In the genomic region with DNA sequence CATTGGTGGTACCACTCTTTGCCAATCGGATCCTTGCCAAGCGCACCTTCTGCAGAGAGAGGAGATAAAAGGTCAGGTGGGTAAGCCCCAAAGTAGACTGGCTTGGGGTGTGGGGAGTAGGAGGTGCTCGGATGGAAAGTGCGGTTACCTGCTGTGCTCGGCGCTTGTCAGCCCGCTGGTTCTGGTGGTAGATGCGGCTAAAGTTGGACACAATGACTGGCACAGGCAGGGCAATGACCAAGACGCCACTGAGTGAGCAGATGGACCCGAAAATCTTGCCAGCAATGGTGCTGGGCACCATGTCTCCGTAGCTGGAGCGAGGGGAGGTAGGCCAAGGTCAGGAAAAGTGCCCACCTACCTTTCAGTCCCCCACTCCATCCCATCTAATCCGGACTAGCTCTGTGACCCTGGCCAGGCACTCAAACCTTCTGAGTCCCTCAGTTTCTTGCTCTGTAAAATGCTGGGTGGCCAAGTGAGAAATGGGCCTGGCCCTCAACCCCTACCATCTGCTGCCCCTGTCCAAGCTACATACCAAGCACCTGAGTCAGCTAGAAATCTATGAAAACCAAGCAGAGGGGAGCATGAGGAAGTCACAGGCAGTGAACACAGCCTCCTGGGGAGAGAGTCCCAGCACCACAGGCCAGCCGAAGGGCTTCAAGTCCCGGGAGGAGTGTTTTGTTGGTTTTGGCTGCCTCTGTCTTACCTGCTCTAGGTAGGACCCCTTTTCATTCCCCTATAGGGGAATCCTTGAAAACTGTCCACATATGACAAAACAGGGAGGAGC, we compare ENCODE assay signal across 21 cellular contexts. TPM values are rescaled to one million over a fixed set of nuclear protein-coding genes. Genes with fewer than 3 reads are reported as not detected.
DNase-seq lines count a peak whose midpoint lies in the region; ATAC-seq and TF ChIP-seq lines count a peak whose summit lies in the region.
"Had no signal": no experiment of that assay in that cellular context is flagged by ENCODE, and none has a peak within 500 bp of the region (broad histone marks: within the 10 kb centered on the region; RNA-seq: fewer than 3 reads in every experiment).

No MANE protein-coding gene starts in this region.

- no peaks in the 10 kb centered on the region for H3K9me3 ChIP-seq in T-helper 17 cell (ENCODE audit: control insufficient read depth, low read length, poor library complexity, severe bottlenecking)
- H3K9me3 ChIP-seq: colonic mucosa, neutrophil, thoracic aorta had no signal

- no peak overlapping the region for H3K4me3 ChIP-seq in fibroblast of villous mesenchyme (ENCODE audit: low read depth, low read length)
- H3K4me3 ChIP-seq: colonic mucosa, SK-N-MC, thoracic aorta had no signal

- peaks cover 5% of the 10 kb centered on the region for H3K36me3 Mint-ChIP-seq in activated naive CD8-positive, alpha-beta T cell treated with anti-CD3 and anti-CD28 coated beads, Interleukin-2, amount 10 ng/mL, durations not matched to agents 7 days and 5 days
- H3K36me3 Mint-ChIP-seq in activated naive CD8-positive, alpha-beta T cell treated with anti-CD3 and anti-CD28 coated beads, Interleukin-2, amount 50 U/mL, for 24 hours (ENCODE audit: low read depth): no peaks in the 10 kb centered on the region
- H3K36me3 Mint-ChIP-seq in T-helper 17 cell (ENCODE audit: low read depth) (no peaks in the 10 kb centered on the region), MCF 10A (ENCODE audit: insufficient read depth, unreplicated experiment) (no peaks in the 10 kb centered on the region)
- H3K36me3 Mint-ChIP-seq: CD4-positive, alpha-beta memory T cell had no signal

- no peaks in the 10 kb centered on the region for H3K9me3 Mint-ChIP-seq in activated naive CD8-positive, alpha-beta T cell treated with anti-CD3 and anti-CD28 coated beads, Interleukin-2, amount 10 ng/mL, durations not matched to agents 7 days and 5 days
- H3K9me3 Mint-ChIP-seq in activated naive CD8-positive, alpha-beta T cell treated with anti-CD3 and anti-CD28 coated beads, Interleukin-2, amount 50 U/mL, for 24 hours: no peaks in the 10 kb centered on the region
- H3K9me3 Mint-ChIP-seq in MCF 10A (ENCODE audit: unreplicated experiment): peaks cover 7% of the 10 kb centered on the region
- H3K9me3 Mint-ChIP-seq: activated T-helper 1 cell treated with anti-CD3 and anti-CD28 coated beads, Interleukin-12 subunit alpha, Interleukin-12 subunit beta, Interleukin-2, Interleukin-4 antibody, amounts not matched to agents 30 ng/mL and 10 ng/mL and 1 ng/mL, durations not matched to agents 14 hours and 24 hours and 36 hours; CD4-positive, alpha-beta memory T cell had no signal

- POLR2A ChIA-PET in activated naive CD8-positive, alpha-beta T cell treated with anti-CD3 and anti-CD28 coated beads, Interleukin-2, amount 10 ng/mL, durations not matched to agents 7 days and 5 days (lab: Charles Lee): no interaction called here
- POLR2A ChIA-PET in MCF 10A (lab: Yijun Ruan, JAX): interaction anchor here (1.1 kb wide), 1 partner anchor 10 kb away, joined by 3 read pairs; no protein-coding TSS in a partner anchor

- no peak for ATAC-seq in activated naive CD8-positive, alpha-beta T cell treated with anti-CD3 and anti-CD28 coated beads, Interleukin-2, amount 10 ng/mL, durations not matched to agents 7 days and 5 days (ENCODE audit: low read depth)
- ATAC-seq in activated naive CD8-positive, alpha-beta T cell treated with anti-CD3 and anti-CD28 coated beads, Interleukin-2, amount 50 U/mL, for 24 hours: no peak
- ATAC-seq in T-helper 17 cell (no peak), GM18868 (IDR thresholded peaks at IDR 0.05; ENCODE audit: unreplicated experiment) (no peak)
- ATAC-seq: sciatic nerve had no signal

- H3K27ac Mint-ChIP-seq in activated naive CD8-positive, alpha-beta T cell treated with anti-CD3 and anti-CD28 coated beads, Interleukin-2, amount 10 ng/mL, durations not matched to agents 7 days and 5 days: peak overlapping the region; percentile 34
- H3K27ac Mint-ChIP-seq in activated naive CD8-positive, alpha-beta T cell treated with anti-CD3 and anti-CD28 coated beads, Interleukin-2, amount 50 U/mL, for 24 hours: no peak overlapping the region
- H3K27ac Mint-ChIP-seq in T-helper 17 cell (peak overlapping the region; percentile 41), MCF 10A (ENCODE audit: low read depth, unreplicated experiment) (no peak overlapping the region)
- H3K27ac Mint-ChIP-seq: activated T-helper 1 cell treated with anti-CD3 and anti-CD28 coated beads, Interleukin-12 subunit alpha, Interleukin-12 subunit beta, Interleukin-2, Interleukin-4 antibody, amounts not matched to agents 30 ng/mL and 10 ng/mL and 1 ng/mL, durations not matched to agents 14 hours and 24 hours and 36 hours had no signal

- H3K4me3 Mint-ChIP-seq in activated naive CD8-positive, alpha-beta T cell treated with anti-CD3 and anti-CD28 coated beads, Interleukin-2, amount 10 ng/mL, durations not matched to agents 7 days and 5 days: no peak overlapping the region
- H3K4me3 Mint-ChIP-seq in activated naive CD8-positive, alpha-beta T cell treated with anti-CD3 and anti-CD28 coated beads, Interleukin-2, amount 50 U/mL, for 24 hours: no peak overlapping the region
- H3K4me3 Mint-ChIP-seq in T-helper 17 cell (no peak overlapping the region), MCF 10A (ENCODE audit: unreplicated experiment) (no peak overlapping the region)
- H3K4me3 Mint-ChIP-seq: activated T-helper 1 cell treated with anti-CD3 and anti-CD28 coated beads, Interleukin-12 subunit alpha, Interleukin-12 subunit beta, Interleukin-2, Interleukin-4 antibody, amounts not matched to agents 30 ng/mL and 10 ng/mL and 1 ng/mL, durations not matched to agents 14 hours and 24 hours and 36 hours; CD4-positive, alpha-beta memory T cell had no signal

- TF ChIP-seq CTCF in fibroblast of villous mesenchyme (IDR thresholded peaks at IDR 0.05; ENCODE audit: insufficient read depth, low read depth, low read length): no peak
- no peak for TF ChIP-seq CTCF in MCF 10A (IDR thresholded peaks at IDR 0.05; ENCODE audit: unreplicated experiment)

- CTCF ChIA-PET in MCF 10A (lab: Yijun Ruan, JAX): no interaction called here

- no TSS peak for BruUV-seq in MCF 10A (replicated peaks; lab: Mats Ljungman, UMichigan)

- intact Hi-C loops in MCF 10A (cut with micrococcal nuclease): no loop called here

- peaks cover 2% of the 10 kb centered on the region for H3K4me1 Mint-ChIP-seq in activated naive CD8-positive, alpha-beta T cell treated with anti-CD3 and anti-CD28 coated beads, Interleukin-2, amount 10 ng/mL, durations not matched to agents 7 days and 5 days
- peaks cover 3% of the 10 kb centered on the region for H3K4me1 Mint-ChIP-seq in activated naive CD8-positive, alpha-beta T cell treated with anti-CD3 and anti-CD28 coated beads, Interleukin-2, amount 50 U/mL, for 24 hours
- H3K4me1 Mint-ChIP-seq in T-helper 17 cell: peaks cover 2% of the 10 kb centered on the region
- no peaks in the 10 kb centered on the region for H3K4me1 Mint-ChIP-seq in MCF 10A (ENCODE audit: insufficient read depth, unreplicated experiment)

- no peak for DNase-seq in activated naive CD8-positive, alpha-beta T cell treated with anti-CD3 and anti-CD28 coated beads, Interleukin-2, amount 10 ng/mL, durations not matched to agents 7 days and 5 days
- DNase-seq in activated naive CD8-positive, alpha-beta T cell treated with anti-CD3 and anti-CD28 coated beads, Interleukin-2, amount 50 U/mL, for 24 hours: no peak
- DNase-seq in T-helper 17 cell: no peak
- DNase-seq in fibroblast of villous mesenchyme (ENCODE audit: low read depth): peak; percentile 40
- no peak for DNase-seq in MCF 10A (ENCODE audit: unreplicated experiment)
- no peak for DNase-seq in activated naive CD4-positive, alpha-beta T cell treated with Interleukin-2 at 50 U/mL for 16 hours
- no peak for DNase-seq in DMS 273 treated with DMSO at 0.1 percent for 48 hours (lab: John Stamatoyannopoulos, UW)
- DNase-seq: CD4-positive, alpha-beta memory T cell; colonic mucosa; GF-D8; Karpas-422; kidney; NCI-H1436 treated with DMSO at 0.1 percent for 48 hours; NCI-H345; stimulated activated CD4-positive, alpha-beta T cell treated with anti-CD3 and anti-CD28 coated beads, Interleukin-4, amount 100 ng/mL, for 24 hours had no signal

- H3K27me3 Mint-ChIP-seq in activated naive CD8-positive, alpha-beta T cell treated with anti-CD3 and anti-CD28 coated beads, Interleukin-2, amount 10 ng/mL, durations not matched to agents 7 days and 5 days: no peaks in the 10 kb centered on the region
- no peaks in the 10 kb centered on the region for H3K27me3 Mint-ChIP-seq in activated naive CD8-positive, alpha-beta T cell treated with anti-CD3 and anti-CD28 coated beads, Interleukin-2, amount 50 U/mL, for 24 hours
- H3K27me3 Mint-ChIP-seq in T-helper 17 cell (no peaks in the 10 kb centered on the region), MCF 10A (ENCODE audit: insufficient read depth, unreplicated experiment) (no peaks in the 10 kb centered on the region)
- H3K27me3 Mint-ChIP-seq: CD4-positive, alpha-beta memory T cell had no signal

RNA-seq across cellular contexts. Expression of a gene that starts 4.7 kb away (rescaled TPM):
- 1 to 10 TPM; 5.6 to 5.9 TPM for total RNA-seq in activated naive CD8-positive, alpha-beta T cell treated with anti-CD3 and anti-CD28 coated beads, Interleukin-2, amount 10 ng/mL, durations not matched to agents 7 days and 5 days
- 1 to 10 TPM; 2.2 to 3.2 TPM for total RNA-seq in T-helper 17 cell
- 0.32 and 2.6 TPM in 2 replicates for total RNA-seq in fibroblast of villous mesenchyme
- 0.86 and 1.8 TPM in 2 replicates for total RNA-seq in MCF 10A (2022)

RNA-seq across cellular contexts. Expression of a gene that starts 9.6 kb away (rescaled TPM):
- 10 to 100 TPM; 60.7 to 62.4 TPM for total RNA-seq in activated naive CD8-positive, alpha-beta T cell treated with anti-CD3 and anti-CD28 coated beads, Interleukin-2, amount 10 ng/mL, durations not matched to agents 7 days and 5 days
- total RNA-seq in T-helper 17 cell: 10 to 100 TPM; 91.0 to 91.6 TPM
- 24.2 and 28.5 TPM in 2 replicates for total RNA-seq in fibroblast of villous mesenchyme
- total RNA-seq in MCF 10A (2022): 35.1 and 38.7 TPM in 2 replicates

RNA-seq across cellular contexts. Expression of a gene that starts 35.1 kb away (rescaled TPM):
- total RNA-seq in activated naive CD8-positive, alpha-beta T cell treated with anti-CD3 and anti-CD28 coated beads, Interleukin-2, amount 10 ng/mL, durations not matched to agents 7 days and 5 days: 100 to 1,000 TPM; 116 to 123 TPM
- total RNA-seq in T-helper 17 cell: 100 to 1,000 TPM; 107 to 123 TPM
- total RNA-seq in fibroblast of villous mesenchyme: 14.2 and 14.5 TPM in 2 replicates
- 49.6 and 51.0 TPM in 2 replicates for total RNA-seq in MCF 10A (2022)

RNA-seq across cellular contexts. Expression of a gene that starts 48.2 kb away (rescaled TPM):
- 10 to 100 TPM; 63.1 to 63.2 TPM for total RNA-seq in activated naive CD8-positive, alpha-beta T cell treated with anti-CD3 and anti-CD28 coated beads, Interleukin-2, amount 10 ng/mL, durations not matched to agents 7 days and 5 days
- total RNA-seq in T-helper 17 cell: 100 to 1,000 TPM; 301 to 481 TPM
- total RNA-seq in fibroblast of villous mesenchyme: 4.5 and 12.5 TPM in 2 replicates
- 8.0 and 9.2 TPM in 2 replicates for total RNA-seq in MCF 10A (2022)

RNA-seq across cellular contexts. Expression of a gene that starts 55.5 kb away (rescaled TPM):
- 10 to 100 TPM; 12.7 to 14.1 TPM for total RNA-seq in activated naive CD8-positive, alpha-beta T cell treated with anti-CD3 and anti-CD28 coated beads, Interleukin-2, amount 10 ng/mL, durations not matched to agents 7 days and 5 days
- total RNA-seq in T-helper 17 cell: 10 to 100 TPM; 34.8 to 50.7 TPM
- 17.1 and 25.5 TPM in 2 replicates for total RNA-seq in fibroblast of villous mesenchyme
- 38.6 and 43.5 TPM in 2 replicates for total RNA-seq in MCF 10A (2022)

Comparison
In these comparisons a context has a peak if more than half of its experiments do, and no peak if none do; other contexts are left out.
1. H3K27ac Mint-ChIP-seq: peak in activated naive CD8-positive, alpha-beta T cell treated with anti-CD3 and anti-CD28 coated beads, Interleukin-2, amount 10 ng/mL, durations not matched to agents 7 days and 5 days (single experiment) and T-helper 17 cell (single experiment); none in activated naive CD8-positive, alpha-beta T cell treated with anti-CD3 and anti-CD28 coated beads, Interleukin-2, amount 50 U/mL, for 24 hours (single experiment) and MCF 10A (single experiment).